Comparison of ENCODE assay signal across 8 cellular contexts in genomic region chr7:72744244-72744931, GRCh38.
DNase-seq lines count a peak whose midpoint lies in the region; ATAC-seq, FAIRE-seq and TF ChIP-seq lines count a peak whose summit lies in the region.
"Not testable (repeated sequence)": the region's sequence is repeated elsewhere in the genome, so short reads cannot be mapped to it uniquely, and the experiment has no call there.

No MANE protein-coding gene starts in this region.

- not testable (repeated sequence) for H3K36me3 ChIP-seq in astrocyte (ENCODE audit: insufficient read depth, low read length)
- H3K36me3 ChIP-seq in gastroesophageal sphincter, result peaks cover 0 to 14% of the 10 kb centered on the region in 2 donors

- not testable (repeated sequence) for H3K9ac ChIP-seq in astrocyte (ENCODE audit: low read length)

- H3K36me3 Mint-ChIP-seq in astrocyte (ENCODE audit: low read depth, unreplicated experiment), result peaks cover 24% of the 10 kb centered on the region

- H4K20me1 ChIP-seq in astrocyte (ENCODE audit: insufficient read depth, low read length), result not testable (repeated sequence)

- H3K4me3 ChIP-seq in astrocyte (ENCODE audit: insufficient read depth, low read depth, low read length); gastroesophageal sphincter: not testable (repeated sequence)

- not testable (repeated sequence) for H3K4me1 ChIP-seq in astrocyte (ENCODE audit: insufficient read depth, low read length); gastroesophageal sphincter

- TF ChIP-seq EP300 in gastroesophageal sphincter (IDR thresholded peaks at IDR 0.05), result not testable (repeated sequence)

- not testable (repeated sequence) for H3K4me2 ChIP-seq in astrocyte (ENCODE audit: low read length)

- 42 to 86% methylated on average over 6 to 10 of the region's 10 CpGs for WGBS in gastroesophageal sphincter (ENCODE audit: low coverage in 1 of 2), 2 donors

- TF ChIP-seq CTCF in astrocyte (IDR thresholded peaks at IDR 0.05; ENCODE audit: insufficient read depth, low read depth, low read length); gastroesophageal sphincter (IDR thresholded peaks at IDR 0.05); omental fat pad (IDR thresholded peaks at IDR 0.05): not testable (repeated sequence)

- DNase-seq in AG08396 (ENCODE audit: low spot score) (peak; percentile 37), M059J (ENCODE audit: low read depth) (peak; percentile 16), astrocyte (ENCODE audit: low read depth) (peak; percentile 84), superior temporal gyrus (ENCODE audit: extremely low spot score) (peak; percentile 11)
- not testable (repeated sequence) for DNase-seq in GM18507 (ENCODE audit: extremely low spot score, insufficient read length, low read depth); omental fat pad (ENCODE audit: low spot score)

- peak; percentile 46 for ATAC-seq in gastroesophageal sphincter
- ATAC-seq in omental fat pad (ENCODE audit: low FRiP score), result peak; percentile 91

- H3K27ac Mint-ChIP-seq in astrocyte (ENCODE audit: unreplicated experiment), result not testable (repeated sequence)

- TF ChIP-seq POLR2A in gastroesophageal sphincter (IDR thresholded peaks at IDR 0.05), result not testable (repeated sequence)

- FAIRE-seq in GM18507 (lab: Jason Lieb, UNC) (peak; percentile 60), endometrium (lab: Jason Lieb, UNC) (peak; percentile 89)
- not testable (repeated sequence) for FAIRE-seq in astrocyte (lab: Jason Lieb, UNC)

- H3K27me3 ChIP-seq in astrocyte (ENCODE audit: insufficient read depth, low read length); gastroesophageal sphincter: not testable (repeated sequence)

- H3K79me2 ChIP-seq in astrocyte (ENCODE audit: insufficient read depth, low read length), result not testable (repeated sequence)

- not testable (repeated sequence) for H3K9me3 ChIP-seq in astrocyte (ENCODE audit: insufficient read depth, low read depth, low read length); gastroesophageal sphincter

- H3K27ac ChIP-seq in astrocyte (ENCODE audit: low read depth, low read length); gastroesophageal sphincter: not testable (repeated sequence)

- H3K27me3 Mint-ChIP-seq in astrocyte (ENCODE audit: low read depth, unreplicated experiment), result not testable (repeated sequence)

- not testable (repeated sequence) for H2AFZ ChIP-seq in astrocyte (ENCODE audit: low read depth, low read length)

- not testable (repeated sequence) for H3K4me3 Mint-ChIP-seq in astrocyte (ENCODE audit: unreplicated experiment)

- H3K4me1 Mint-ChIP-seq in astrocyte (ENCODE audit: low read depth, unreplicated experiment), result not testable (repeated sequence)

- not testable (repeated sequence) for H3K9me3 Mint-ChIP-seq in astrocyte (ENCODE audit: unreplicated experiment)
